ENCODE assay signal across 8 cellular contexts in the genomic region with DNA sequence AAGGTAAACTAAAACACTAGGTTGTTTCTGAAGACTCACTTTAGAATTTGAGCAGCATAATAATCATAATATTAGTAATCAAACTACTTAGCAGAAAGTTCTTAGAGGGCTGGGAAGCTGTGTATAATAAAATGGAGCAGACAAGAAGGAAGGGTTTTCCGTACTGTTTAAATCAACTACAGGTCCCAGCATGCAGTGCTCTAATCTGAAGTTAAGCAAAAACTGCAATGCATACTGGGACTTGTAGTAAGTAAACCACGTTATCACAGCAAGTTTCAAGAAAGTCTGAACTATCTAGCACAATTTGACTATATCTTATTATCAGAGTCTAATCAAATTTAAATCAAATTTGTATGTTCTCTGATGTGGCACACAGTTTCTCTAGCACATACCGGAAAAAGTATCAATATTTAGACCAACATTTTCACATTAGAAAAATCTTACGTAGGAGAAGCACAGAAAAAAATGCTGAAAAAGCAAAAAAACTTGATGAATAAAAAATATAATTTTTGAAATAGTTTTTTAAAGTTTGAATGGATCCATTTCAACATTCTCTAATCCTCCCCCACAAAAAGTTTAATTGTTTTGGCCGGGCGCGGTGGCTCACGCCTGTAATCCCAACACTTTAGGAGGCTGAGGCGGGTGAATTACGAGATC. TPM values are rescaled to one million over a fixed set of nuclear protein-coding genes. Genes with fewer than 3 reads are reported as not detected.
A peak's percentile ranks its signal among the peaks of the same experiment; 100 is the strongest.
DNase-seq lines count a peak whose midpoint lies in the region; ATAC-seq, FAIRE-seq and TF ChIP-seq lines count a peak whose summit lies in the region.

No MANE protein-coding gene starts in this region.

- H2AFZ ChIP-seq in mesenchymal stem cell (ENCODE audit: low read depth, low read length) = no peak overlapping the region

- no peak overlapping the region for H2BK15ac ChIP-seq in mesenchymal stem cell (ENCODE audit: low read depth, poor library complexity, severe bottlenecking)

- no peak overlapping the region for H3K9ac ChIP-seq in mesenchymal stem cell (ENCODE audit: low read length)

- H3K27me3 Mint-ChIP-seq in central memory CD8-positive, alpha-beta T cell = no peaks in the 10 kb centered on the region
- no peaks in the 10 kb centered on the region for H3K27me3 Mint-ChIP-seq in nephron progenitor cell (ENCODE audit: low read depth, poor library complexity)

- H2BK5ac ChIP-seq in mesenchymal stem cell (ENCODE audit: low read depth, low read length, poor library complexity, severe bottlenecking) = no peak overlapping the region

- WGBS in mesenchymal stem cell = 100% methylated on average over 4 of the region's 10 CpGs

- H3K79me1 ChIP-seq in mesenchymal stem cell (replicated peaks; ENCODE audit: low read length, poor library complexity, severe bottlenecking) = peaks cover 3% of the 10 kb centered on the region

- H4K8ac ChIP-seq in mesenchymal stem cell (ENCODE audit: low read length) = no peak overlapping the region

- TF ChIP-seq POLR2A in uterus (IDR thresholded peaks at IDR 0.05) = no peak

- H3K4me1 ChIP-seq in mesenchymal stem cell (ENCODE audit: control insufficient read depth, insufficient read depth, low read depth, low read length) (peaks cover 4% of the 10 kb centered on the region), uterus (peaks cover 3 to 8% of the 10 kb centered on the region in 2 donors)

- H3K4me3 Mint-ChIP-seq in central memory CD8-positive, alpha-beta T cell = no peak overlapping the region
- H3K4me3 Mint-ChIP-seq in nephron progenitor cell = no peak overlapping the region

- no peak overlapping the region for H3K18ac ChIP-seq in mesenchymal stem cell (ENCODE audit: low read depth in 1 of 2, low read length in 2 of 2)

- no peak overlapping the region for H2BK120ac ChIP-seq in mesenchymal stem cell (ENCODE audit: low read depth, low read length)

- no peak overlapping the region for H2AK5ac ChIP-seq in mesenchymal stem cell (ENCODE audit: low read length, severe bottlenecking)

- no peak overlapping the region for H3K23ac ChIP-seq in mesenchymal stem cell (ENCODE audit: low read length in 2 of 2)

- intact Hi-C loops in uterus (cut with DNase I; ENCODE audit: low total_unique reads) = no loop called here

- no peaks in the 10 kb centered on the region for H3K9me3 Mint-ChIP-seq in central memory CD8-positive, alpha-beta T cell
- H3K9me3 Mint-ChIP-seq in nephron progenitor cell = no peaks in the 10 kb centered on the region

- no peak for FAIRE-seq in RCC 7860 (lab: Jason Lieb, UNC)

- peaks cover 42% of the 10 kb centered on the region for H3K4me1 Mint-ChIP-seq in central memory CD8-positive, alpha-beta T cell
- H3K4me1 Mint-ChIP-seq in nephron progenitor cell = peaks cover 60% of the 10 kb centered on the region

- TF ChIP-seq CTCF in nephron progenitor cell (IDR thresholded peaks at IDR 0.05) = no peak
- TF ChIP-seq CTCF in uterus (IDR thresholded peaks at IDR 0.05) = no peak

- H3K36me3 Mint-ChIP-seq in central memory CD8-positive, alpha-beta T cell (ENCODE audit: insufficient read depth) = peaks cover 5% of the 10 kb centered on the region
- peaks cover 5% of the 10 kb centered on the region for H3K36me3 Mint-ChIP-seq in nephron progenitor cell (ENCODE audit: low read depth)

- H3K27me3 ChIP-seq in mesenchymal stem cell (ENCODE audit: control insufficient read depth in 1 of 2, insufficient read depth in 1 of 2, low read length in 2 of 2) (no peaks in the 10 kb centered on the region), uterus (no peaks in the 10 kb centered on the region)

- H3K36me3 ChIP-seq in mesenchymal stem cell (ENCODE audit: control insufficient read depth in 1 of 2, insufficient read depth in 2 of 2, low read depth in 1 of 2, low read length in 2 of 2) (no peaks in the 10 kb centered on the region), uterus (no peaks in the 10 kb centered on the region)

- H4K91ac ChIP-seq in mesenchymal stem cell (ENCODE audit: low read length) = no peak overlapping the region

- H3K14ac ChIP-seq in mesenchymal stem cell (ENCODE audit: low read length in 2 of 2) = no peak overlapping the region

- H3K4me3 ChIP-seq in mesenchymal stem cell (ENCODE audit: insufficient read depth in 1 of 2, low read depth in 1 of 2, low read length in 2 of 2) (no peak overlapping the region), uterus (no peak overlapping the region)

- ATAC-seq in GM18873 (IDR thresholded peaks at IDR 0.05; ENCODE audit: low FRiP score, unreplicated experiment) = peak; percentile 61
- ATAC-seq in central memory CD8-positive, alpha-beta T cell (replicated peaks; ENCODE audit: extremely low read depth, poor library complexity, severe bottlenecking) = peak; percentile 99

- peak; percentile 78 for DNase-seq in COLO829 (ENCODE audit: low spot score)
- DNase-seq in HT-29 (ENCODE audit: low spot score) = peak; percentile 69
- peak; percentile 23 for DNase-seq in RCC 7860 (ENCODE audit: low spot score)
- DNase-seq in central memory CD8-positive, alpha-beta T cell (ENCODE audit: low spot score in 2 of 2) = no peak
- peak; percentile 71 for DNase-seq in mesenchymal stem cell
- DNase-seq in nephron progenitor cell = no peak
- DNase-seq in uterus = no peak

- H3K27ac ChIP-seq in mesenchymal stem cell (ENCODE audit: low read length, poor library complexity, severe bottlenecking) = no peak overlapping the region
- no peak overlapping the region for H3K27ac ChIP-seq in uterus

- H3K27ac Mint-ChIP-seq in central memory CD8-positive, alpha-beta T cell (ENCODE audit: low read depth) = no peak overlapping the region
- H3K27ac Mint-ChIP-seq in nephron progenitor cell = no peak overlapping the region

- H3K9me3 ChIP-seq in mesenchymal stem cell (ENCODE audit: control insufficient read depth, low read length) (no peaks in the 10 kb centered on the region), uterus (no peaks in the 10 kb centered on the region)

- H2BK12ac ChIP-seq in mesenchymal stem cell (ENCODE audit: low read length in 2 of 2) = no peak overlapping the region

- H3K4me2 ChIP-seq in mesenchymal stem cell (ENCODE audit: low read length, poor library complexity, severe bottlenecking) = no peak overlapping the region

- H3K4ac ChIP-seq in mesenchymal stem cell (ENCODE audit: low read depth in 1 of 2, low read length in 2 of 2) = no peak overlapping the region

RNA-seq across cellular contexts. Expression of a gene that starts 8.2 kb away (rescaled TPM):
- 2.5 and 5.9 TPM in 2 replicates for total RNA-seq in HT-29 (2014; rRNA removed; shearing (Covaris generic))
- polyA plus RNA-seq in mesenchymal stem cell (2013, experiment 1 of 2) = 48.0 TPM
- polyA plus RNA-seq in mesenchymal stem cell (2013, experiment 2 of 2) = 50.3 TPM
- 10 to 100 TPM; 12.1 to 83.3 (median 29.3) TPM for total RNA-seq in uterus

Comparison
In these comparisons a context has a peak if more than half of its experiments do, and no peak if none do; other contexts are left out.
1. DNase-seq: peak in COLO829 (single experiment), HT-29 (single experiment), RCC 7860 (single experiment) and mesenchymal stem cell (single experiment); none in central memory CD8-positive, alpha-beta T cell (0 of 2), nephron progenitor cell (single experiment) and uterus (0 of 2).